8 cellular contexts compared by ENCODE assay signal in genomic region chr9:128218518-128219389, GRCh38. TPM values are rescaled to one million over a fixed set of nuclear protein-coding genes. Genes with fewer than 3 reads are reported as not detected.
DNase-seq lines count a peak whose midpoint lies in the region; ATAC-seq and TF ChIP-seq lines count a peak whose summit lies in the region.

No MANE protein-coding gene starts in this region.

- peaks cover 16% of the 10 kb centered on the region for H3K79me1 ChIP-seq in mesenchymal stem cell (replicated peaks; ENCODE audit: low read length, poor library complexity, severe bottlenecking)

- H2AFZ ChIP-seq in mesenchymal stem cell (ENCODE audit: low read depth, low read length), result no peak overlapping the region

- CTCF ChIA-PET in activated CD8-positive, alpha-beta memory T cell treated with anti-CD3 and anti-CD28 coated beads, Interleukin-2, amount 10 ng/mL, durations not matched to agents 7 days and 5 days (lab: Charles Lee), result interaction anchor here (0.6 to 2.0 kb wide), 8 partner anchors 15 to 201 kb away, joined by 3 to 6 read pairs (median 3); partner anchors contain the start of gene DNM1

- no peak overlapping the region for H3K4me2 ChIP-seq in mesenchymal stem cell (ENCODE audit: low read length, poor library complexity, severe bottlenecking)

- no peaks in the 10 kb centered on the region for H3K36me3 Mint-ChIP-seq in activated CD8-positive, alpha-beta memory T cell treated with anti-CD3 and anti-CD28 coated beads, Interleukin-2, amount 10 ng/mL, durations not matched to agents 7 days and 5 days

- H3K18ac ChIP-seq in mesenchymal stem cell (ENCODE audit: low read depth in 1 of 2, low read length in 2 of 2), result no peak overlapping the region

- no peak overlapping the region for H4K8ac ChIP-seq in mesenchymal stem cell (ENCODE audit: low read length)

- H3K9me3 Mint-ChIP-seq in activated CD8-positive, alpha-beta memory T cell treated with anti-CD3 and anti-CD28 coated beads, Interleukin-2, amount 10 ng/mL, durations not matched to agents 7 days and 5 days (ENCODE audit: low read depth), result no peaks in the 10 kb centered on the region

- peak overlapping the region; percentile 63 for H3K27ac Mint-ChIP-seq in activated CD8-positive, alpha-beta memory T cell treated with anti-CD3 and anti-CD28 coated beads, Interleukin-2, amount 10 ng/mL, durations not matched to agents 7 days and 5 days

- no peak overlapping the region for H4K91ac ChIP-seq in mesenchymal stem cell (ENCODE audit: low read length)

- in situ Hi-C loops in GM13977 (cut with MboI; ENCODE audit: low pct_unique_long_range_greater_than_20kb, low sequenced_read_pairs, unreplicated experiment), result no loop called here

- no peaks in the 10 kb centered on the region for H3K4me1 ChIP-seq in endocrine pancreas (ENCODE audit: control insufficient read depth, insufficient read depth, low read length)
- H3K4me1 ChIP-seq in mesenchymal stem cell (ENCODE audit: control insufficient read depth, insufficient read depth, low read depth, low read length), result peaks cover 48% of the 10 kb centered on the region

- H3K14ac ChIP-seq in mesenchymal stem cell (ENCODE audit: low read length in 2 of 2), result no peak overlapping the region

- H3K4ac ChIP-seq in mesenchymal stem cell (ENCODE audit: low read depth in 1 of 2, low read length in 2 of 2), result no peak overlapping the region

- no peaks in the 10 kb centered on the region for H3K27me3 Mint-ChIP-seq in activated CD8-positive, alpha-beta memory T cell treated with anti-CD3 and anti-CD28 coated beads, Interleukin-2, amount 10 ng/mL, durations not matched to agents 7 days and 5 days

- no peaks in the 10 kb centered on the region for H3K27me3 ChIP-seq in endocrine pancreas (ENCODE audit: control insufficient read depth, insufficient read depth, low read length)
- no peaks in the 10 kb centered on the region for H3K27me3 ChIP-seq in mesenchymal stem cell (ENCODE audit: control insufficient read depth in 1 of 2, insufficient read depth in 1 of 2, low read length in 2 of 2)

- no peak for TF ChIP-seq CTCF in GM13977 (IDR thresholded peaks at IDR 0.05; ENCODE audit: extremely low read depth, insufficient read depth, missing control alignments)

- peaks cover 6% of the 10 kb centered on the region for H3K36me3 ChIP-seq in endocrine pancreas (ENCODE audit: control insufficient read depth, insufficient read depth, low read length)
- H3K36me3 ChIP-seq in mesenchymal stem cell (ENCODE audit: control insufficient read depth in 1 of 2, insufficient read depth in 2 of 2, low read depth in 1 of 2, low read length in 2 of 2), result peaks cover 53 to 56% of the 10 kb centered on the region in 2 experiments

- H3K23ac ChIP-seq in mesenchymal stem cell (ENCODE audit: low read length in 2 of 2), result no peak overlapping the region

- peak overlapping the region; percentile 72 for H3K4me3 Mint-ChIP-seq in activated CD8-positive, alpha-beta memory T cell treated with anti-CD3 and anti-CD28 coated beads, Interleukin-2, amount 10 ng/mL, durations not matched to agents 7 days and 5 days

- H3K9me3 ChIP-seq in endocrine pancreas (ENCODE audit: control insufficient read depth, low read length), result no peaks in the 10 kb centered on the region
- no peaks in the 10 kb centered on the region for H3K9me3 ChIP-seq in mesenchymal stem cell (ENCODE audit: control insufficient read depth, low read length)

- no peak overlapping the region for H2BK12ac ChIP-seq in mesenchymal stem cell (ENCODE audit: low read length in 2 of 2)

- H3K9ac ChIP-seq in endocrine pancreas (ENCODE audit: control insufficient read depth, insufficient read depth, low read length) (peak overlapping the region; percentile 63), mesenchymal stem cell (ENCODE audit: low read length) (no peak overlapping the region)

- H3K4me1 Mint-ChIP-seq in activated CD8-positive, alpha-beta memory T cell treated with anti-CD3 and anti-CD28 coated beads, Interleukin-2, amount 10 ng/mL, durations not matched to agents 7 days and 5 days, result peaks cover 14% of the 10 kb centered on the region

- no peak overlapping the region for H2BK15ac ChIP-seq in mesenchymal stem cell (ENCODE audit: low read depth, poor library complexity, severe bottlenecking)

- 63% methylated on average over 47 of the region's 47 CpGs for WGBS in mesenchymal stem cell

- no peak overlapping the region for H2BK5ac ChIP-seq in mesenchymal stem cell (ENCODE audit: low read depth, low read length, poor library complexity, severe bottlenecking)

- H2AK5ac ChIP-seq in mesenchymal stem cell (ENCODE audit: low read length, severe bottlenecking), result no peak overlapping the region

- peak; percentile 84 for ATAC-seq in HG02852 (IDR thresholded peaks at IDR 0.05; ENCODE audit: unreplicated experiment)
- peak; percentile 97 for ATAC-seq in activated CD8-positive, alpha-beta memory T cell treated with anti-CD3 and anti-CD28 coated beads, Interleukin-2, amount 10 ng/mL, durations not matched to agents 7 days and 5 days

- no peak overlapping the region for H2BK120ac ChIP-seq in mesenchymal stem cell (ENCODE audit: low read depth, low read length)

- H3K4me3 ChIP-seq in endocrine pancreas (ENCODE audit: control insufficient read depth, insufficient read depth, low read length) (no peak overlapping the region), mesenchymal stem cell (ENCODE audit: insufficient read depth in 1 of 2, low read depth in 1 of 2, low read length in 2 of 2) (no peak overlapping the region)

- DNase-seq in GM13977 (ENCODE audit: low spot score), result peak; percentile 98
- DNase-seq in NCI-H526 treated with DMSO at 0.1 percent for 48 hours (lab: John Stamatoyannopoulos, UW), result peak; percentile 88
- peak; percentile 97 for DNase-seq in activated CD8-positive, alpha-beta memory T cell treated with anti-CD3 and anti-CD28 coated beads, Interleukin-2, amount 10 ng/mL, durations not matched to agents 7 days and 5 days
- DNase-seq in mesenchymal stem cell, result peak; percentile 46
- peak; percentile 74 for DNase-seq in stimulated activated CD8-positive, alpha-beta memory T cell treated with anti-CD3 and anti-CD28 coated beads, Interleukin-12 subunit alpha, Interleukin-12 subunit beta, amount 100 ng/mL, for 4 hours (ENCODE audit: low read depth)
- DNase-seq in AML-193 (lab: John Stamatoyannopoulos, UW), result no peak

- H3K27ac ChIP-seq in mesenchymal stem cell (ENCODE audit: low read length, poor library complexity, severe bottlenecking), result no peak overlapping the region

RNA-seq across cellular contexts. Expression of gene DNM1, which starts 15.6 kb away (rescaled TPM):
- total RNA-seq in activated CD8-positive, alpha-beta memory T cell treated with anti-CD3 and anti-CD28 coated beads, Interleukin-2, amount 10 ng/mL, durations not matched to agents 7 days and 5 days, result under 1 TPM; 0.40 to 0.79 TPM
- polyA plus RNA-seq in mesenchymal stem cell (2013, experiment 1 of 2), result 5.9 TPM
- 5.2 TPM for polyA plus RNA-seq in mesenchymal stem cell (2013, experiment 2 of 2)

RNA-seq across cellular contexts. Expression of gene CIZ1, which starts 27.4 kb away (rescaled TPM):
- 100 to 1,000 TPM; 140 to 153 TPM for total RNA-seq in activated CD8-positive, alpha-beta memory T cell treated with anti-CD3 and anti-CD28 coated beads, Interleukin-2, amount 10 ng/mL, durations not matched to agents 7 days and 5 days
- polyA plus RNA-seq in mesenchymal stem cell (2013, experiment 1 of 2), result 148 TPM
- 145 TPM for polyA plus RNA-seq in mesenchymal stem cell (2013, experiment 2 of 2)

RNA-seq across cellular contexts. Expression of gene GOLGA2, which starts 57.1 kb away (rescaled TPM):
- total RNA-seq in activated CD8-positive, alpha-beta memory T cell treated with anti-CD3 and anti-CD28 coated beads, Interleukin-2, amount 10 ng/mL, durations not matched to agents 7 days and 5 days, result 10 to 100 TPM; 47.6 to 57.2 TPM
- 109 TPM for polyA plus RNA-seq in mesenchymal stem cell (2013, experiment 1 of 2)
- 102 TPM for polyA plus RNA-seq in mesenchymal stem cell (2013, experiment 2 of 2)

RNA-seq across cellular contexts. Expression of gene SWI5, which starts 57.3 kb away (rescaled TPM):
- 10 to 100 TPM; 11.8 to 12.1 TPM for total RNA-seq in activated CD8-positive, alpha-beta memory T cell treated with anti-CD3 and anti-CD28 coated beads, Interleukin-2, amount 10 ng/mL, durations not matched to agents 7 days and 5 days
- 35.0 TPM for polyA plus RNA-seq in mesenchymal stem cell (2013, experiment 1 of 2)
- 33.3 TPM for polyA plus RNA-seq in mesenchymal stem cell (2013, experiment 2 of 2)

RNA-seq across cellular contexts. Expression of gene BBLN, which starts 58.7 kb away (rescaled TPM):
- 10 to 100 TPM; 85.1 to 85.3 TPM for total RNA-seq in activated CD8-positive, alpha-beta memory T cell treated with anti-CD3 and anti-CD28 coated beads, Interleukin-2, amount 10 ng/mL, durations not matched to agents 7 days and 5 days
- 68.0 TPM for polyA plus RNA-seq in mesenchymal stem cell (2013, experiment 1 of 2)
- polyA plus RNA-seq in mesenchymal stem cell (2013, experiment 2 of 2), result 68.2 TPM

Comparison
In these comparisons a context has a peak if more than half of its experiments do, and no peak if none do; other contexts are left out.
1. DNase-seq: peak in GM13977 (single experiment), NCI-H526 treated with DMSO at 0.1 percent for 48 hours (single experiment), activated CD8-positive, alpha-beta memory T cell treated with anti-CD3 and anti-CD28 coated beads, Interleukin-2, amount 10 ng/mL, durations not matched to agents 7 days and 5 days (single experiment), mesenchymal stem cell (single experiment) and stimulated activated CD8-positive, alpha-beta memory T cell treated with anti-CD3 and anti-CD28 coated beads, Interleukin-12 subunit alpha, Interleukin-12 subunit beta, amount 100 ng/mL, for 4 hours (single experiment); none in AML-193 (0 of 2).